Comparison of ENCODE assay signal across 24 cellular contexts in the genomic region with DNA sequence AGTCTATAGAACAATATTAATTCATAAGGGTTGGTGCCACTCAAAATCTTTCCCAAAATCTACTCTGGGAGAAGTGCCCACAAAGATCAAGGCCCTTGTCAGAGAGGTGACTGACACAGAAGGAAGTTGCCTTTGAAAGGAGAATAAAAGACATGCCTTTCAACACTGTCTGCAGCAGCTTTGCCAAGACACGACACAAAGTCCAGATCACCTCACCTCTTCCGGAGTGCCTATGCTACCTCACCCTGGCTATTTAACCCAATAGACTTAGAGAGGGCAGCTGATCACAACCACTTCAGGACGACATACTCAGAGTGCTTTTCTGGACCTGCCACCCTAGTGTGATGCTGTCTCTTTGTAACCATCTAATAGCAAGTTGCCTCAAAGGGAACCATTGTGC.
"Had no signal": no experiment of that assay in that cellular context is flagged by ENCODE, and none has a peak within 500 bp of the region (broad histone marks: within the 10 kb centered on the region; RNA-seq: fewer than 3 reads in every experiment).

No MANE protein-coding gene starts in this region.

- H3K27ac Mint-ChIP-seq: immature natural killer cell, mesothelial cell of epicardium had no signal

- ATAC-seq: gastrocnemius medialis, heart right ventricle, left lung, left ventricle myocardium superior, lower lobe of right lung had no signal

- H3K9me3 Mint-ChIP-seq: immature natural killer cell, mesothelial cell of epicardium had no signal

- H3K4me3 Mint-ChIP-seq: immature natural killer cell, mesothelial cell of epicardium had no signal

- FAIRE-seq: colon, endothelial cell of umbilical vein, kidney had no signal

- H3K36me3 ChIP-seq: esophagus squamous epithelium, gastrocnemius medialis, heart right ventricle, left lung, lower lobe of right lung had no signal

- H3K27ac ChIP-seq: coronary artery, dorsolateral prefrontal cortex, esophagus squamous epithelium, gastrocnemius medialis, heart right ventricle, left lung, lower lobe of right lung had no signal

- H3K4me3 ChIP-seq: coronary artery, dorsolateral prefrontal cortex, esophagus squamous epithelium, gastrocnemius medialis, heart right ventricle, left lung, lower lobe of right lung had no signal

- DNase-seq: dermis blood vessel endothelial cell; dorsolateral prefrontal cortex; effector CD4-positive, alpha-beta T cell; effector memory CD4-positive, alpha-beta T cell; esophagus squamous epithelium; foreskin fibroblast; foreskin melanocyte; gastrocnemius medialis; glutamatergic neuron; head of caudate nucleus; heart right ventricle; hippocampal formation; immature natural killer cell; islet precursor cell; kidney; kidney glomerular epithelial cell; left lung; left ventricle myocardium superior; lower lobe of right lung; mesenchymal stem cell had no signal

- H3K27me3 ChIP-seq: dorsolateral prefrontal cortex, esophagus squamous epithelium, left lung had no signal

- H3K36me3 Mint-ChIP-seq: immature natural killer cell, mesothelial cell of epicardium had no signal

- H3K9me3 ChIP-seq: esophagus squamous epithelium, gastrocnemius medialis, left lung, lower lobe of right lung had no signal

- H3K4me1 ChIP-seq: gastrocnemius medialis, lower lobe of right lung had no signal
